In the genomic region with DNA sequence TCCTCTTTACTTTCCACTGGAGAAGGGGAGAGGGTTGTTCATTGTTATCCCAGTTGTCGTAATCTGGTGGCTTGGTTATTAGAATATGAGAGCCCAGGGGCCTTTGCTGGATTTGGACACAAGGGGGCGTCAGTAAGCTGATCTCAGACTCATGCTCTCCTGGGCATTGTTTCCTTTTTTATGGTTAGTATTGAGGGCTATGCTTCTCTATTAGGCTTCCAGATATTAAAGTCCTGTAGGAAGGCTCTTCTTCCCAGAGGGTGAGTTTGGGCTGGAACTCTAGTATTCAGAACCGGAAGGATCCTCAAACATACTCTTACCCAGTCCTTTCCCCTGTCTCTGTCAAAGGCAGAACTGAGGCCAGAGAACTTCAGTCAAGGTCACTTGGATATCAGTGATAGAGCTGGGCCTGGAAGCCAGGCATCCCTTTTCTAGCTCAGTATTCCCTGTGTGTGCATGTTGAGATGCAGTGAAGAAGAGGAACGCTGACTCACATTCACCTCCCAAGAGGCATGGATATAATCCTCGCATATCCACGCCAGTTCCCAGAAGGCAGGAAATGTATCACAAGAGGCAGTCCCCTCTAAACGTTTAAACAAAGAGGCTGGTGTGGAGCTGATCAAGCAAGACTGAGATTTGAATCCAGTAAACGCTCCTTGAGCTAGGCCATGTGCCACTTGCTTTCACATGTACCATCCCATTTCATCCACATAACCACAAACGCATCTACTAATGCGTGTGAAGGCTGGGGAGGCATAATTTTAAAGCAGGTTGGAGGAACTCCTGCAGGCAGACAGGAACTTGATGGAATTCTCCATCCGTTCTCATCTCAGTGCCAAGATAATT, we compare ENCODE assay signal across 8 cellular contexts. TPM values are rescaled to one million over a fixed set of nuclear protein-coding genes. Genes with fewer than 3 reads are reported as not detected.
DNase-seq lines count a peak whose midpoint lies in the region; ATAC-seq, FAIRE-seq and TF ChIP-seq lines count a peak whose summit lies in the region.

No MANE protein-coding gene starts in this region.

- peaks cover 4 to 96% (median 77%) of the 10 kb centered on the region in 9 donors for H3K36me3 ChIP-seq in heart left ventricle
- peaks cover 0 to 9% of the 10 kb centered on the region in 2 donors for H3K36me3 ChIP-seq in prostate gland

- H3K27me3 ChIP-seq in heart left ventricle = no peaks in the 10 kb centered on the region
- H3K27me3 ChIP-seq in prostate gland (replicated peaks; ENCODE audit: insufficient read depth) = no peaks in the 10 kb centered on the region

- peak; percentile 74 to 95 (median 86) for TF ChIP-seq CTCF in heart left ventricle (IDR thresholded peaks at IDR 0.05)
- TF ChIP-seq CTCF in prostate gland (IDR thresholded peaks at IDR 0.05) = peak; percentile 57 to 81 (median 72)

- peak; percentile 77 for ATAC-seq in activated naive CD8-positive, alpha-beta T cell treated with anti-CD3 and anti-CD28 coated beads, Interleukin-2, amount 10 ng/mL, durations not matched to agents 7 days and 5 days (ENCODE audit: low read depth)
- peak; percentile 27 to 69 (median 40) for ATAC-seq in heart left ventricle
- ATAC-seq in HG03108 (IDR thresholded peaks at IDR 0.05; ENCODE audit: unreplicated experiment) = no peak

- no peak for TF ChIP-seq POLR2A in heart left ventricle (IDR thresholded peaks at IDR 0.05)
- TF ChIP-seq POLR2A in prostate gland (IDR thresholded peaks at IDR 0.05) = no peak

- H3K36me3 Mint-ChIP-seq in activated naive CD8-positive, alpha-beta T cell treated with anti-CD3 and anti-CD28 coated beads, Interleukin-2, amount 10 ng/mL, durations not matched to agents 7 days and 5 days = peaks cover 7% of the 10 kb centered on the region

- no peaks in the 10 kb centered on the region for H3K9me3 Mint-ChIP-seq in activated naive CD8-positive, alpha-beta T cell treated with anti-CD3 and anti-CD28 coated beads, Interleukin-2, amount 10 ng/mL, durations not matched to agents 7 days and 5 days

- H3K9me3 ChIP-seq in heart left ventricle (no peaks in the 10 kb centered on the region), prostate gland (no peaks in the 10 kb centered on the region)

- peaks cover 14 to 57% (median 26%) of the 10 kb centered on the region in 12 donors for H3K4me1 ChIP-seq in heart left ventricle
- no peaks in the 10 kb centered on the region for H3K4me1 ChIP-seq in prostate gland (replicated peaks)

- POLR2A ChIA-PET in activated naive CD8-positive, alpha-beta T cell treated with anti-CD3 and anti-CD28 coated beads, Interleukin-2, amount 10 ng/mL, durations not matched to agents 7 days and 5 days (lab: Charles Lee) = no interaction called here

- FAIRE-seq in urothelium cell line (lab: Jason Lieb, UNC) = no peak

- DNase-seq in DMS53 (lab: John Stamatoyannopoulos, UW) (peak; percentile 91), LHCN-M2 (ENCODE audit: low read depth) (peak; percentile 79), SK-MEL-5 (ENCODE audit: low read depth, low spot score) (peak; percentile 78), heart left ventricle (peak in 4 of 5 donors; percentile 60 to 71 (median 66)), prostate gland (ENCODE audit: low spot score) (peak; percentile 53), urothelium cell line (ENCODE audit: low spot score) (peak; percentile 48)
- DNase-seq in activated naive CD8-positive, alpha-beta T cell treated with anti-CD3 and anti-CD28 coated beads, Interleukin-2, amount 10 ng/mL, durations not matched to agents 7 days and 5 days = peak; percentile 49

- no peaks in the 10 kb centered on the region for H3K27me3 Mint-ChIP-seq in activated naive CD8-positive, alpha-beta T cell treated with anti-CD3 and anti-CD28 coated beads, Interleukin-2, amount 10 ng/mL, durations not matched to agents 7 days and 5 days

- intact Hi-C loops in heart left ventricle (cut with DNase I) = loop anchor here (1.0 to 10.0 kb wide), 15 partner anchors 43 to 361 kb away; a partner anchor contains a TSS
- intact Hi-C loops in prostate gland (cut with DNase I) = loop anchor here (5.0 kb wide), 1 partner anchor 258 kb away; no protein-coding TSS in a partner anchor

- peak overlapping the region; percentile 35 to 89 (median 75) for H3K27ac ChIP-seq in heart left ventricle
- H3K27ac ChIP-seq in prostate gland = peak overlapping the region in 1 of 2 donors; percentile 23

- WGBS in heart left ventricle, 4 donors = 28 to 43% (median 38%) methylated on average over 11 of the region's 11 CpGs
- WGBS in prostate gland = 48% methylated on average over 11 of the region's 11 CpGs

- H3K4me3 Mint-ChIP-seq in activated naive CD8-positive, alpha-beta T cell treated with anti-CD3 and anti-CD28 coated beads, Interleukin-2, amount 10 ng/mL, durations not matched to agents 7 days and 5 days = no peak overlapping the region

- in situ Hi-C loops in SK-MEL-5 (cut with HindIII; ENCODE audit: low pct_unique_long_range_greater_than_20kb, low sequenced_read_pairs) = no loop called here

- H3K27ac Mint-ChIP-seq in activated naive CD8-positive, alpha-beta T cell treated with anti-CD3 and anti-CD28 coated beads, Interleukin-2, amount 10 ng/mL, durations not matched to agents 7 days and 5 days = no peak overlapping the region

- H3K4me1 Mint-ChIP-seq in activated naive CD8-positive, alpha-beta T cell treated with anti-CD3 and anti-CD28 coated beads, Interleukin-2, amount 10 ng/mL, durations not matched to agents 7 days and 5 days = no peaks in the 10 kb centered on the region

- H3K4me3 ChIP-seq in heart left ventricle = no peak overlapping the region
- H3K4me3 ChIP-seq in prostate gland = no peak overlapping the region

RNA-seq across cellular contexts. Expression of a gene that starts 41.6 kb away (rescaled TPM):
- total RNA-seq in LHCN-M2 (2014; rRNA removed) (45.6 and 45.9 TPM in 2 replicates), heart left ventricle (10 to 100 TPM; 45.7 to 82.7 (median 53.8) TPM), prostate gland (10 to 100 TPM; 57.9 to 85.8 TPM)
- polyA plus RNA-seq in LHCN-M2 (2012) = 20.9 TPM
- total RNA-seq in SK-MEL-5 (2014; rRNA removed; shearing (Covaris generic)) = 20.5 and 20.7 TPM in 2 replicates
- 30.4 and 41.0 TPM in 2 replicates for polyA plus RNA-seq in SK-MEL-5 (2015; cell fraction: cytosol; rRNA removed)
- polyA plus RNA-seq in SK-MEL-5 (2015; cell fraction: nucleus; rRNA removed) = 85.2 and 89.8 TPM in 2 replicates
- 10 to 100 TPM; 40.0 to 41.7 TPM for total RNA-seq in activated naive CD8-positive, alpha-beta T cell treated with anti-CD3 and anti-CD28 coated beads, Interleukin-2, amount 10 ng/mL, durations not matched to agents 7 days and 5 days
- polyA plus RNA-seq in heart left ventricle = 10 to 100 TPM; 19.1 to 24.4 TPM

RNA-seq across cellular contexts. Expression of a gene that starts 41.9 kb away (rescaled TPM):
- 25.7 and 40.1 TPM in 2 replicates for total RNA-seq in LHCN-M2 (2014; rRNA removed)
- 60.6 TPM for polyA plus RNA-seq in LHCN-M2 (2012)
- total RNA-seq in SK-MEL-5 (2014; rRNA removed; shearing (Covaris generic)) = 17.2 and 24.6 TPM in 2 replicates
- polyA plus RNA-seq in SK-MEL-5 (2015; cell fraction: cytosol; rRNA removed) = 38.1 and 63.8 TPM in 2 replicates
- polyA plus RNA-seq in SK-MEL-5 (2015; cell fraction: nucleus; rRNA removed) = 38.6 and 91.9 TPM in 2 replicates
- 10 to 100 TPM; 34.8 to 39.8 TPM for total RNA-seq in activated naive CD8-positive, alpha-beta T cell treated with anti-CD3 and anti-CD28 coated beads, Interleukin-2, amount 10 ng/mL, durations not matched to agents 7 days and 5 days
- 10 to 100 TPM; 20.8 to 52.3 (median 37.1) TPM for total RNA-seq in heart left ventricle
- 10 to 100 TPM in 1 of 2 donors, 1 to 10 TPM in 1; 9.5 to 47.6 TPM for polyA plus RNA-seq in heart left ventricle
- 10 to 100 TPM; 37.2 to 49.8 TPM for total RNA-seq in prostate gland

RNA-seq across cellular contexts. Expression of a gene that starts 54.3 kb away (rescaled TPM):
- total RNA-seq in LHCN-M2 (2014; rRNA removed) (25.3 and 26.6 TPM in 2 replicates), heart left ventricle (10 to 100 TPM; 29.5 to 43.3 (median 34.4) TPM), prostate gland (10 to 100 TPM; 23.1 to 79.2 TPM)
- polyA plus RNA-seq in LHCN-M2 (2012) = 43.4 TPM
- 62.2 and 74.3 TPM in 2 replicates for total RNA-seq in SK-MEL-5 (2014; rRNA removed; shearing (Covaris generic))
- polyA plus RNA-seq in SK-MEL-5 (2015; cell fraction: cytosol; rRNA removed) = 37.1 and 44.2 TPM in 2 replicates
- polyA plus RNA-seq in SK-MEL-5 (2015; cell fraction: nucleus; rRNA removed) = 19.4 and 34.3 TPM in 2 replicates
- total RNA-seq in activated naive CD8-positive, alpha-beta T cell treated with anti-CD3 and anti-CD28 coated beads, Interleukin-2, amount 10 ng/mL, durations not matched to agents 7 days and 5 days = 10 to 100 TPM; 31.8 to 32.4 TPM
- polyA plus RNA-seq in heart left ventricle = 10 to 100 TPM; 38.1 to 43.4 TPM

RNA-seq across cellular contexts. Expression of a gene that starts 54.6 kb away (rescaled TPM):
- total RNA-seq in LHCN-M2 (2014; rRNA removed) (13.8 and 15.3 TPM in 2 replicates), heart left ventricle (10 to 100 TPM in 5 of 9 donors, 1 to 10 TPM in 4; 7.9 to 14.9 (median 10.1) TPM), prostate gland (10 to 100 TPM; 13.4 to 54.1 TPM)
- 17.7 TPM for polyA plus RNA-seq in LHCN-M2 (2012)
- 22.9 and 27.2 TPM in 2 replicates for total RNA-seq in SK-MEL-5 (2014; rRNA removed; shearing (Covaris generic))
- polyA plus RNA-seq in SK-MEL-5 (2015; cell fraction: cytosol; rRNA removed) = 28.1 TPM in 2 replicates
- 19.5 and 38.6 TPM in 2 replicates for polyA plus RNA-seq in SK-MEL-5 (2015; cell fraction: nucleus; rRNA removed)
- total RNA-seq in activated naive CD8-positive, alpha-beta T cell treated with anti-CD3 and anti-CD28 coated beads, Interleukin-2, amount 10 ng/mL, durations not matched to agents 7 days and 5 days = 10 to 100 TPM; 22.4 to 22.6 TPM
- 10 to 100 TPM; 13.4 to 13.9 TPM for polyA plus RNA-seq in heart left ventricle
